23 cellular contexts compared by ENCODE assay signal in the genomic region with DNA sequence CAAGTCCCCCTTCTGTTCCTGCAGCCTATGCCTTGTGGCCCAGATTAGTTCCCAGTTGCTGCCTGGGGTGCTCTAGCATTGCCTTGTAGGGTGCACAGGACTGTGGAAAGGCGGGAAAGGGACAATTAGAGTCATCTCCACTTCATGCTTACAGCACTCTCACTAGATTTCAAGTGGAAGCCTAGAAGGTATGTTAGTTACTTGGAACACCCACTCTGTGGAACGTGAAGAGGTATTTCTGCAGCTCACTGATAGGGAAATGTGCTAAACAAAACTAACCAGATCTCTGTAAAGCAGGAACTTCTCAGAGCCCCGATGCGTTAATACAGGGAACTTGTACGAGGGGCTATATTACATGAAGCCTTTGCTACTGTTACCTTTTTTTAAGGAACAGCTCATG. TPM values are rescaled to one million over a fixed set of nuclear protein-coding genes. Genes with fewer than 3 reads are reported as not detected.
"Had no signal": no experiment of that assay in that cellular context is flagged by ENCODE, and none has a peak within 500 bp of the region (broad histone marks: within the 10 kb centered on the region; RNA-seq: fewer than 3 reads in every experiment).

No MANE protein-coding gene starts in this region.

- H3K27ac Mint-ChIP-seq: activated CD8-positive, alpha-beta T cell treated with anti-CD3 and anti-CD28 coated beads for 36 hours; activated naive CD4-positive, alpha-beta T cell treated with anti-CD3 and anti-CD28 coated beads, Interleukin-2, amount 50 U/mL, for 72 hours; dendritic cell treated with granulocyte-macrophage colony-stimulating factor and Interleukin-4, amounts not matched to agents 40 ng/mL and 50 ng/mL, for 4 days; effector memory CD8-positive, alpha-beta T cell; immature natural killer cell; stimulated activated memory B cell treated with anti-CD40 and anti-IgM and Interleukin-4, amounts not matched to agents 10 μg/mL and 1 μg/mL and 100 μg/mL, for 72 hours; WTC11 had no signal

- DNase-seq: activated CD4-positive, alpha-beta T cell treated with anti-CD3 and anti-CD28 coated beads for 48 hours; activated CD8-positive, alpha-beta T cell treated with anti-CD3 and anti-CD28 coated beads for 36 hours; activated effector memory CD4-positive, alpha-beta T cell treated with anti-CD3 and anti-CD28 coated beads, Interleukin-2, amount 50 U/mL, for 16 hours; activated T-cell treated with anti-CD3 and anti-CD28 coated beads, Interleukin-2, amount 50 U/mL, for 4 hours; amniotic stem cell; body of pancreas; effector memory CD8-positive, alpha-beta T cell; foreskin melanocyte; immature natural killer cell; mucosa of descending colon; naive thymus-derived CD4-positive, alpha-beta T cell; stimulated activated CD4-positive, alpha-beta T cell treated with anti-CD3 and anti-CD28 coated beads, Interleukin-2, amount 100 ng/mL, for 48 hours; T-helper 1 cell; T1000; transverse colon had no signal

- H3K9me3 ChIP-seq: body of pancreas, mucosa of descending colon, transverse colon had no signal

- ATAC-seq: body of pancreas; effector memory CD8-positive, alpha-beta T cell; mucosa of descending colon; naive thymus-derived CD4-positive, alpha-beta T cell; stimulated activated memory B cell treated with anti-CD40 and anti-IgM and Interleukin-4, amounts not matched to agents 10 μg/mL and 1 μg/mL and 100 μg/mL, for 72 hours had no signal

- H3K27me3 Mint-ChIP-seq: activated CD8-positive, alpha-beta T cell treated with anti-CD3 and anti-CD28 coated beads for 36 hours; dendritic cell treated with granulocyte-macrophage colony-stimulating factor and Interleukin-4, amounts not matched to agents 40 ng/mL and 50 ng/mL, for 4 days; effector memory CD8-positive, alpha-beta T cell; stimulated activated memory B cell treated with anti-CD40 and anti-IgM and Interleukin-4, amounts not matched to agents 10 μg/mL and 1 μg/mL and 100 μg/mL, for 72 hours had no signal

- H3K4me3 Mint-ChIP-seq: activated CD8-positive, alpha-beta T cell treated with anti-CD3 and anti-CD28 coated beads for 36 hours; activated T-cell treated with anti-CD3 and anti-CD28 coated beads, Interleukin-2, amount 50 U/mL, for 4 hours; effector memory CD8-positive, alpha-beta T cell; immature natural killer cell; naive thymus-derived CD4-positive, alpha-beta T cell; stimulated activated memory B cell treated with anti-CD40 and anti-IgM and Interleukin-4, amounts not matched to agents 10 μg/mL and 1 μg/mL and 100 μg/mL, for 72 hours; WTC11 had no signal

- H3K9me3 Mint-ChIP-seq: activated CD8-positive, alpha-beta T cell treated with anti-CD3 and anti-CD28 coated beads for 36 hours; activated naive CD4-positive, alpha-beta T cell treated with anti-CD3 and anti-CD28 coated beads, Interleukin-2, amount 50 U/mL, for 72 hours; activated T-cell treated with anti-CD3 and anti-CD28 coated beads, Interleukin-2, amount 50 U/mL, for 4 hours; dendritic cell treated with granulocyte-macrophage colony-stimulating factor and Interleukin-4, amounts not matched to agents 40 ng/mL and 50 ng/mL, for 4 days; effector memory CD8-positive, alpha-beta T cell; immature natural killer cell; naive thymus-derived CD4-positive, alpha-beta T cell; stimulated activated memory B cell treated with anti-CD40 and anti-IgM and Interleukin-4, amounts not matched to agents 10 μg/mL and 1 μg/mL and 100 μg/mL, for 72 hours; WTC11 had no signal

- H3K36me3 ChIP-seq: transverse colon had no signal

- H3K4me3 ChIP-seq: body of pancreas, mucosa of descending colon, SK-N-MC, transverse colon had no signal

- H2AFZ ChIP-seq: parathyroid adenoma had no signal

- H3K4me1 ChIP-seq: parathyroid adenoma, transverse colon had no signal

- H3K9ac ChIP-seq: parathyroid adenoma had no signal

- H3K27ac ChIP-seq: body of pancreas, parathyroid adenoma, SK-N-MC, transverse colon had no signal

- H3K27me3 ChIP-seq: body of pancreas, transverse colon had no signal

- H3K79me2 ChIP-seq: parathyroid adenoma had no signal

RNA-seq across cellular contexts. Expression of a gene that starts 46.2 kb away (rescaled TPM):
- total RNA-seq: activated CD8-positive, alpha-beta T cell treated with anti-CD3 and anti-CD28 coated beads for 36 hours; activated naive CD4-positive, alpha-beta T cell treated with anti-CD3 and anti-CD28 coated beads, Interleukin-2, amount 50 U/mL, for 72 hours; activated T-cell treated with anti-CD3 and anti-CD28 coated beads, Interleukin-2, amount 50 U/mL, for 4 hours; body of pancreas; lung microvascular endothelial cell; mucosa of descending colon; naive thymus-derived CD4-positive, alpha-beta T cell; renal cortical epithelial cell had no signal
- polyA plus RNA-seq: immature natural killer cell had no signal
